14 cellular contexts compared by ENCODE assay signal in the genomic region with DNA sequence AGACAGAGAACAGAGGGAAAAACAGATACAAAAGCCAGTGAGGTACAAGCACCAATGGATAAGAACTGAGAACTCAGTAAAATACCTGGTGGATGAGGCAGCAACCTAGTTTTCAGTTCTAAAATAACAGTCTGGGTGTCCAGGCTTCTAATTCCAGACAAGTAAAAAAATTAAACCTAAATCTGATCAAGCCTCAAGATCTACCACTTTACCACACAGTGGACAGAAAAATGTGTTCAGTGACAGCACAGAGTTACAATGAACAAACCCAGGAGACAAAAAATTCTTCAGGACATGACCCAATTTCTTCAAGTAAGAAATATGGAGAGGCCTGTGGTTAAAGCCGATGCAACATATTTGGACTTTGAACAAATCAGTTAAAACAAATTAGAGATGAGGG. TPM values are rescaled to one million over a fixed set of nuclear protein-coding genes. Genes with fewer than 3 reads are reported as not detected.
A peak's percentile ranks its signal among the peaks of the same experiment; 100 is the strongest.
DNase-seq lines count a peak whose midpoint lies in the region; ATAC-seq, FAIRE-seq and TF ChIP-seq lines count a peak whose summit lies in the region.
"Had no signal": no experiment of that assay in that cellular context is flagged by ENCODE, and none has a peak within 500 bp of the region (broad histone marks: within the 10 kb centered on the region; RNA-seq: fewer than 3 reads in every experiment).

No MANE protein-coding gene starts in this region.

- H3K4me2 ChIP-seq in PC-3 (ENCODE audit: low read length), result no peak overlapping the region
- no peak overlapping the region for H3K4me2 ChIP-seq in K562 (ENCODE audit: insufficient read depth, low read length)
- no peak overlapping the region for H3K4me2 ChIP-seq in smooth muscle cell

- in situ Hi-C loops in K562 (cut with MboI), result loop anchor here (25.0 kb wide), 1 partner anchor 608 kb away; no protein-coding TSS in a partner anchor

- H3K4me1 ChIP-seq in PC-3 (ENCODE audit: insufficient read depth, low read length), result no peaks in the 10 kb centered on the region
- H3K4me1 ChIP-seq in K562 (replicated peaks in 1 of 2; ENCODE audit: control insufficient read depth in 2 of 2, insufficient read depth in 2 of 2, low read length in 2 of 2), result no peaks in the 10 kb centered on the region
- H3K4me1 ChIP-seq in smooth muscle cell (ENCODE audit: low read depth), result no peaks in the 10 kb centered on the region
- H3K4me1 ChIP-seq: SJCRH30 had no signal

- peaks cover 21% of the 10 kb centered on the region for H4K20me1 ChIP-seq in PC-3 (ENCODE audit: low read length)
- H4K20me1 ChIP-seq in K562 (replicated peaks; ENCODE audit: control insufficient read depth, insufficient read depth, low read length), result no peaks in the 10 kb centered on the region
- H4K20me1 ChIP-seq in smooth muscle cell (ENCODE audit: low read depth), result peaks cover 38% of the 10 kb centered on the region

- H3K27ac ChIP-seq in PC-3 (ENCODE audit: low read length) (no peak overlapping the region), K562 (ENCODE audit: extremely low read depth, low read depth, low read length) (no peak overlapping the region; the same call in 2 of the 3 replicates), smooth muscle cell (ENCODE audit: low read depth) (peak overlapping the region; percentile 39)
- H3K27ac ChIP-seq: SJCRH30 had no signal

- intact Hi-C loops in activated naive CD4-positive, alpha-beta T cell treated with anti-CD3 and anti-CD28 coated beads for 36 hours (cut with micrococcal nuclease), result no loop called here
- intact Hi-C loops in PC-3 (cut with micrococcal nuclease) (no loop called here), K562 (cut with micrococcal nuclease) (no loop called here), Right ventricle myocardium inferior (cut with DNase I) (no loop called here)

- no TSS peak for BruUV-seq in PC-3 (replicated peaks; lab: Mats Ljungman, UMichigan)
- no TSS peak for BruUV-seq in K562 (replicated peaks; lab: Mats Ljungman, UMichigan)

- peaks cover 7% of the 10 kb centered on the region; the same call in 1 of the 2 replicates for H3K79me2 ChIP-seq in PC-3 (ENCODE audit: low read length)
- H3K79me2 ChIP-seq in K562 (ENCODE audit: control insufficient read depth, insufficient read depth, low read length), result no peaks in the 10 kb centered on the region; the same call in 2 of the 3 replicates
- H3K79me2 ChIP-seq in smooth muscle cell (ENCODE audit: low read depth), result peaks cover 3% of the 10 kb centered on the region

- H3K4me3 ChIP-seq in PC-3 (ENCODE audit: low read length) (no peak overlapping the region), K562 (no peak overlapping the region), smooth muscle cell (no peak overlapping the region)
- H3K4me3 ChIP-seq: SJCRH30 had no signal

- H3F3A ChIP-seq in PC-3 (ENCODE audit: low read length, unreplicated experiment) (peaks cover 14% of the 10 kb centered on the region), smooth muscle cell (ENCODE audit: low read depth) (peaks cover 55% of the 10 kb centered on the region)

- DNase-seq in activated naive CD4-positive, alpha-beta T cell treated with anti-CD3 and anti-CD28 coated beads for 36 hours, result no peak
- no peak for DNase-seq in activated naive CD4-positive, alpha-beta T cell treated with anti-CD3 and anti-CD28 coated beads, Interleukin-2, amount 50 U/mL, for 16 hours
- DNase-seq in PC-3 (no peak), K562 (ENCODE audit: extremely low read depth in 1 of 4, low spot score in 3 of 4) (no peak), smooth muscle cell (lab: John Stamatoyannopoulos, UW; ENCODE audit: unreplicated experiment) (no peak), AG20443 (ENCODE audit: low spot score) (no peak), Right ventricle myocardium inferior (ENCODE audit: missing footprints) (no peak), A172 (ENCODE audit: low spot score) (no peak)
- DNase-seq: AML-193; NCI-H1417 treated with DMSO at 0.1 percent for 48 hours; NCI-H774; retina; SJCRH30; stimulated activated CD4-positive, alpha-beta T cell treated with anti-CD3 and anti-CD28 coated beads, Interleukin-4, amount 100 ng/mL, for 1 hour had no signal

- H3K36me3 Mint-ChIP-seq in activated naive CD4-positive, alpha-beta T cell treated with anti-CD3 and anti-CD28 coated beads for 36 hours (ENCODE audit: low read depth), result peaks cover 41% of the 10 kb centered on the region

- POLR2A ChIA-PET in PC-3 (lab: Charles Lee; ENCODE audit: unreplicated experiment), result no interaction called here
- POLR2A ChIA-PET in K562 (lab: Yijun Ruan, JAX), result interaction anchor here (0.6 to 5.5 kb wide), 4 partner anchors 9 to 360 kb away, joined by 3 to 38 read pairs (median 6); a partner anchor contains a TSS

- WGBS in K562 (ENCODE audit: insufficient coverage, low coverage, missing lambda C conversion rate), result 69% methylated on average over 1 of the region's 1 CpG
- 97% methylated on average over 1 of the region's 1 CpG for WGBS in smooth muscle cell (ENCODE audit: low lambda C conversion rate)

- no peak for TF ChIP-seq POLR2A in K562 (conservative IDR thresholded peaks at IDR 0.05)

- no peak for TF ChIP-seq EP300 in K562 (IDR thresholded peaks at IDR 0.05; ENCODE audit: low read length)

- no peak overlapping the region for H3K4me3 Mint-ChIP-seq in activated naive CD4-positive, alpha-beta T cell treated with anti-CD3 and anti-CD28 coated beads for 36 hours

- peaks cover 25% of the 10 kb centered on the region for H3K4me1 Mint-ChIP-seq in activated naive CD4-positive, alpha-beta T cell treated with anti-CD3 and anti-CD28 coated beads for 36 hours (ENCODE audit: low read depth)

- no peak overlapping the region for H3K9ac ChIP-seq in PC-3 (ENCODE audit: low read length)
- no peak overlapping the region for H3K9ac ChIP-seq in K562 (ENCODE audit: insufficient read depth in 1 of 2, low read depth in 2 of 2, low read length in 2 of 2)
- no peak overlapping the region for H3K9ac ChIP-seq in smooth muscle cell (ENCODE audit: low read depth)

- no peaks in the 10 kb centered on the region for H3K9me3 ChIP-seq in PC-3 (ENCODE audit: low read length)
- no peaks in the 10 kb centered on the region for H3K9me3 ChIP-seq in K562 (replicated peaks; ENCODE audit: control insufficient read depth, insufficient read depth, low read depth, low read length)
- no peaks in the 10 kb centered on the region for H3K9me3 ChIP-seq in smooth muscle cell (replicated peaks; ENCODE audit: low read depth)
- H3K9me3 ChIP-seq: SJCRH30 had no signal

- H3K9me1 ChIP-seq in K562 (ENCODE audit: control insufficient read depth, insufficient read depth, low read length), result no peaks in the 10 kb centered on the region

- H3K27me3 Mint-ChIP-seq in activated naive CD4-positive, alpha-beta T cell treated with anti-CD3 and anti-CD28 coated beads for 36 hours (ENCODE audit: low read depth), result no peaks in the 10 kb centered on the region

- no peak overlapping the region for H2AFZ ChIP-seq in PC-3 (ENCODE audit: low read length)
- H2AFZ ChIP-seq in K562 (ENCODE audit: low read depth, low read length), result no peak overlapping the region
- no peak overlapping the region for H2AFZ ChIP-seq in smooth muscle cell (ENCODE audit: low read depth)

- TF ChIP-seq RAD21 in K562 (CRISPR knock-in tag; conservative IDR thresholded peaks at IDR 0.05 in 1 of 2, IDR thresholded peaks at IDR 0.05 in 1 of 2), result no peak

- CTCF ChIA-PET in activated naive CD4-positive, alpha-beta T cell treated with anti-CD3 and anti-CD28 coated beads for 36 hours (lab: Charles Lee), result no interaction called here
- CTCF ChIA-PET in PC-3 (lab: Charles Lee) (no interaction called here), K562 (lab: Yijun Ruan, JAX; ENCODE audit: low intra/inter-chr PET ratio) (no interaction called here)

- H3K27me3 ChIP-seq in PC-3 (ENCODE audit: low read length), result no peaks in the 10 kb centered on the region
- no peaks in the 10 kb centered on the region for H3K27me3 ChIP-seq in K562 (ENCODE audit: control insufficient read depth in 2 of 2, insufficient read depth in 2 of 2, low read length in 2 of 2)
- H3K27me3 ChIP-seq in smooth muscle cell (ENCODE audit: low read depth), result no peaks in the 10 kb centered on the region
- H3K27me3 ChIP-seq: SJCRH30 had no signal

- peaks cover 56% of the 10 kb centered on the region for H3K36me3 ChIP-seq in PC-3 (ENCODE audit: low read depth, low read length)
- H3K36me3 ChIP-seq in K562 (ENCODE audit: control insufficient read depth, insufficient read depth, low read length), result peaks cover 69% of the 10 kb centered on the region
- peaks cover 37% of the 10 kb centered on the region for H3K36me3 ChIP-seq in smooth muscle cell (ENCODE audit: low read depth)

- no peak for TF ChIP-seq CTCF in PC-3 (conservative IDR thresholded peaks at IDR 0.05; ENCODE audit: low read depth, low read length)
- no peak for TF ChIP-seq CTCF in K562 (IDR thresholded peaks at IDR 0.05 in 2 of 3, conservative IDR thresholded peaks at IDR 0.05 in 1 of 3; ENCODE audit: insufficient read depth in 2 of 3, low read depth in 1 of 3, low read length in 3 of 3)
- TF ChIP-seq CTCF in smooth muscle cell (IDR thresholded peaks at IDR 0.05; ENCODE audit: borderline replicate concordance, insufficient read depth, poor library complexity, severe bottlenecking), result no peak

- FAIRE-seq in K562 (lab: Jason Lieb, UNC), result no peak

- no peaks in the 10 kb centered on the region for H3K9me3 Mint-ChIP-seq in activated naive CD4-positive, alpha-beta T cell treated with anti-CD3 and anti-CD28 coated beads for 36 hours

- ATAC-seq in PC-3 (peak; percentile 14; the same call in 1 of the 2 replicates), K562 (peak; percentile 5; the same call in 2 of the 3 replicates), Right ventricle myocardium inferior (no peak)

- peak overlapping the region; percentile 75 for H3K27ac Mint-ChIP-seq in activated naive CD4-positive, alpha-beta T cell treated with anti-CD3 and anti-CD28 coated beads for 36 hours

- H3K9me2 ChIP-seq in PC-3 (replicated peaks; ENCODE audit: low read length), result no peaks in the 10 kb centered on the region

RNA-seq across cellular contexts. Expression of a gene that starts 14.4 kb away (rescaled TPM):
- total RNA-seq in activated naive CD4-positive, alpha-beta T cell treated with anti-CD3 and anti-CD28 coated beads for 36 hours, result 100 to 1,000 TPM; 206 to 214 TPM
- 172 and 231 TPM in 2 replicates for total RNA-seq in PC-3 (2014; rRNA removed)
- total RNA-seq in K562 (2011; cell fraction: chromatin; rRNA removed; ENCODE audit: low replicate concordance), result 412 and 933 TPM in 2 replicates
- 305 and 368 TPM in 2 replicates for total RNA-seq in K562 (2011; cell fraction: nucleolus; rRNA removed)
- total RNA-seq in K562 (2011; cell fraction: nucleoplasm; rRNA removed), result 399 and 401 TPM in 2 replicates
- 132 and 172 TPM in 2 replicates for total RNA-seq in K562 (2014; rRNA removed)
- 124 and 133 TPM in 2 replicates for total RNA-seq in K562 (2014; rRNA removed; fragmentation: Illumina TruSeq; extraction: Trizol)
- 153 and 161 TPM in 2 replicates for total RNA-seq in K562 (2015; rRNA removed; fragmentation: Illumina TruSeq; extraction: Trizol)
- total RNA-seq in K562 (2021), result 112 and 126 TPM in 2 replicates
- polyA plus RNA-seq in K562 (2011; rRNA removed), result 186 and 201 TPM in 2 replicates
- polyA plus RNA-seq in K562 (2011; cell fraction: cytosol; rRNA removed), result 57.8 and 58.8 TPM in 2 replicates
- 1,501 and 1,632 TPM in 2 replicates for polyA plus RNA-seq in K562 (2011; cell fraction: nucleus; rRNA removed)
- 70.5 and 112 TPM in 2 replicates for polyA plus RNA-seq in K562 (2012)
- 77.7 and 107 TPM in 2 replicates for polyA plus RNA-seq in K562 (2014; fragmentation: Illumina TruSeq; extraction: Trizol)
- polyA plus RNA-seq in K562 (2014; fragmentation: Nextera tagmentation; extraction: Ambion mirVana), result 10 to 100 TPM; 16.1 to 32.4 TPM
- 134 and 154 TPM in 2 replicates for polyA plus RNA-seq in K562 (2014; rRNA removed)
- polyA minus RNA-seq in K562 (2011; rRNA and poly(A)+ RNA removed), result 210 and 248 TPM in 2 replicates
- polyA minus RNA-seq in K562 (2011; cell fraction: cytosol; rRNA and poly(A)+ RNA removed), result 78.9 and 112 TPM in 2 replicates
- polyA minus RNA-seq in K562 (2011; cell fraction: nucleus; rRNA and poly(A)+ RNA removed), result 962 and 1,250 TPM in 2 replicates
- 599 and 780 TPM in 2 replicates for total RNA-seq in smooth muscle cell
- 173 and 184 TPM in 2 replicates for polyA plus RNA-seq in smooth muscle cell
- 21.2 TPM for total RNA-seq in Right ventricle myocardium inferior
- 69.1 and 75.0 TPM in 2 replicates for total RNA-seq in A172 (2014; rRNA removed; shearing (Covaris generic))
